In the genomic region with DNA sequence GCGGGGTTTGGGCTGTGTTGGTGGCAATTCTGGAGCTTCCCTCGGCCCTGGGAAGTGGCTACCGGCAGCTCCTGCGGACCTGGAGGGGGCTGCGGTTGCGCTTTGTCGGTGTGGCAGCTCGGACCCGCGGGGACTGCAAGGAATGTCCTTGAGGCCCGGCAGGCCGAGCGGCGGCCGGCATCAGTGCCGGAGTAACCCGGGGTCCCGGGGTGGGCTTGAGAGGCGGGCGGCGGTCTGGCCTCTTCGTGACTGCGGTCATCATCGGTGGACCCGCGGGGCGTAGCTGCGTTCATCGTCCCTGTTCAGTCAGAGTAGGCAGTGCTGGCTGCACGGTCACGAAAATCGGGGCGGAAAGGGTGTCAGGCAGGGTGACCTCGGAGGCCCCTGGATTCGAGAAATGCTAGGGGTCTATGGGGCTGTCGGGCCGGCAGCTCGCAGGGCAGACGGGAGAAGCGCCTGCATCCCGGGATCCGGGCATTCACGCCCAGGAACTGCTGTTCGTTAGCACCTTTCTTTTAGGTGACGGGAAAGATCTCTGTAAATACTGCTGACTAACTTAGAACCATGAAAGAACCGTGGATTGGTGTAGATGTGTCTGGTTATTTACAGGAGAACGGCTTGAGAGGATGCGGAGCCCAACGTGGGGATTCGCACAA, we compare ENCODE assay signal across 8 cellular contexts. TPM values are rescaled to one million over a fixed set of nuclear protein-coding genes. Genes with fewer than 3 reads are reported as not detected.
DNase-seq lines count a peak whose midpoint lies in the region; ATAC-seq and TF ChIP-seq lines count a peak whose summit lies in the region.

No MANE protein-coding gene starts in this region.

- H3K36me3 Mint-ChIP-seq in activated CD8-positive, alpha-beta T cell treated with anti-CD3 and anti-CD28 coated beads for 36 hours (ENCODE audit: low read depth), result peaks cover 21% of the 10 kb centered on the region

- no peaks in the 10 kb centered on the region for H3K27me3 ChIP-seq in vagina

- POLR2A ChIA-PET in activated CD8-positive, alpha-beta T cell treated with anti-CD3 and anti-CD28 coated beads for 36 hours (lab: Charles Lee), result interaction anchor here (0.6 to 2.0 kb wide), 10 partner anchors 8 to 817 kb away, joined by 3 to 8 read pairs (median 4); a partner anchor contains a TSS

- H3K4me3 ChIP-seq in fibroblast of pulmonary artery (replicated peaks; ENCODE audit: low read depth, low read length) (peak overlapping the region; percentile 93), vagina (peak overlapping the region; percentile 97 to 98)

- H3K4me1 ChIP-seq in vagina, result peaks cover 25% of the 10 kb centered on the region

- no peak for TF ChIP-seq POLR2A in vagina (IDR thresholded peaks at IDR 0.05)

- DNase-seq in NCI-H748 (lab: John Stamatoyannopoulos, UW; ENCODE audit: unreplicated experiment) (peak; percentile 66), NCI-H748 treated with DMSO at 0.1 percent for 48 hours (lab: John Stamatoyannopoulos, UW) (no peak), fibroblast of pulmonary artery (ENCODE audit: low read depth) (no peak), omental fat pad (ENCODE audit: low spot score) (no peak), vagina (ENCODE audit: extremely low spot score in 2 of 2) (peak in 1 of 2 donors; percentile 89), NCI-H1048 (lab: John Stamatoyannopoulos, UW) (no peak)
- peak; percentile 47 for DNase-seq in activated CD8-positive, alpha-beta T cell treated with anti-CD3 and anti-CD28 coated beads for 36 hours

- H3K9me3 Mint-ChIP-seq in activated CD8-positive, alpha-beta T cell treated with anti-CD3 and anti-CD28 coated beads for 36 hours, result peaks cover 2% of the 10 kb centered on the region

- H3K36me3 ChIP-seq in vagina, result no peaks in the 10 kb centered on the region

- intact Hi-C loops in activated CD8-positive, alpha-beta T cell treated with anti-CD3 and anti-CD28 coated beads for 36 hours (cut with micrococcal nuclease), result loop anchor here (2.0 to 10.0 kb wide), 3 partner anchors 101 to 283 kb away; a partner anchor contains a TSS
- intact Hi-C loops in vagina (cut with DNase I), result no loop called here

- H3K4me3 Mint-ChIP-seq in activated CD8-positive, alpha-beta T cell treated with anti-CD3 and anti-CD28 coated beads for 36 hours, result no peak overlapping the region

- peak overlapping the region; percentile 97 for H3K27ac ChIP-seq in vagina

- H3K27ac Mint-ChIP-seq in activated CD8-positive, alpha-beta T cell treated with anti-CD3 and anti-CD28 coated beads for 36 hours, result no peak overlapping the region

- ATAC-seq in HG03521 (IDR thresholded peaks at IDR 0.05; ENCODE audit: unreplicated experiment) (peak; percentile 4), omental fat pad (ENCODE audit: low FRiP score) (peak; percentile 18)
- ATAC-seq in activated CD8-positive, alpha-beta T cell treated with anti-CD3 and anti-CD28 coated beads for 36 hours, result no peak

- no peak for TF ChIP-seq CTCF in activated CD8-positive, alpha-beta T cell treated with anti-CD3 and anti-CD28 coated beads for 36 hours (IDR thresholded peaks at IDR 0.05)
- TF ChIP-seq CTCF in fibroblast of pulmonary artery (IDR thresholded peaks at IDR 0.05; ENCODE audit: low read length, missing control alignments) (no peak), omental fat pad (IDR thresholded peaks at IDR 0.05) (no peak), vagina (IDR thresholded peaks at IDR 0.05) (no peak)

- H3K4me1 Mint-ChIP-seq in activated CD8-positive, alpha-beta T cell treated with anti-CD3 and anti-CD28 coated beads for 36 hours (ENCODE audit: low read depth), result peaks cover 37% of the 10 kb centered on the region

- no peaks in the 10 kb centered on the region for H3K27me3 Mint-ChIP-seq in activated CD8-positive, alpha-beta T cell treated with anti-CD3 and anti-CD28 coated beads for 36 hours

- no peaks in the 10 kb centered on the region for H3K9me3 ChIP-seq in vagina

- CTCF ChIA-PET in activated CD8-positive, alpha-beta T cell treated with anti-CD3 and anti-CD28 coated beads for 36 hours (lab: Charles Lee), result interaction anchor here (0.8 to 1.8 kb wide), 8 partner anchors 10 to 343 kb away, joined by 3 to 21 read pairs (median 4); a partner anchor contains a TSS

RNA-seq across cellular contexts. Expression of a gene that starts 0.5 kb away (rescaled TPM):
- total RNA-seq in activated CD8-positive, alpha-beta T cell treated with anti-CD3 and anti-CD28 coated beads for 36 hours, result 10 to 100 TPM; 50.3 to 50.8 TPM
- total RNA-seq in omental fat pad (10 to 100 TPM in 3 of 4 donors, 1 to 10 TPM in 1; 9.4 to 56.6 (median 12.3) TPM), vagina (42.7 TPM)

Comparison
In these comparisons a context has a peak if more than half of its experiments do, and no peak if none do; other contexts are left out.
1. DNase-seq: peak in NCI-H748 (single experiment) and activated CD8-positive, alpha-beta T cell treated with anti-CD3 and anti-CD28 coated beads for 36 hours (single experiment); none in NCI-H748 treated with DMSO at 0.1 percent for 48 hours (single experiment), fibroblast of pulmonary artery (single experiment), omental fat pad (single experiment) and NCI-H1048 (single experiment).